ENCODE assay signal across 8 cellular contexts in the genomic region with DNA sequence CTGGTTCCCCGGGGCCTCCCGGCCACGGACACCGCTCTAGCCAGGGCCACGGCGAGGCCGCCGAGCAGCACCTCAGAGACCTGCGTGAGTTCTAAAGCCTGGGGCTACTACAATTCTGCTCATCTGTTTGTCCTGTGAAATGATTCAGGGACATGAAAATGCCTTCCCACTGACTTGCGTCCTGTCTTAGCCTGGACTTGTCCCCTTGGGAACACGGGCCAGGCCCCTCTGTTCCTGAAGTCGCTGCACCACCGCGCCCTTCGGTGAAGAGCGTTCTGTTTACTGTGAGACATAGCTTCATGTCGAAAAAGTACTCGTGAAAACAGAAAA. TPM values are rescaled to one million over a fixed set of nuclear protein-coding genes. Genes with fewer than 3 reads are reported as not detected.
DNase-seq lines count a peak whose midpoint lies in the region; ATAC-seq, FAIRE-seq and TF ChIP-seq lines count a peak whose summit lies in the region.

No MANE protein-coding gene starts in this region.

- H3K4me3 ChIP-seq in astrocyte (ENCODE audit: insufficient read depth, low read depth, low read length), result peak overlapping the region; percentile 54
- peak overlapping the region in 2 of 3 experiments; percentile 31 to 38 for H3K4me3 ChIP-seq in keratinocyte (ENCODE audit: control insufficient read depth in 2 of 3, extremely low read depth in 1 of 3, insufficient read depth in 2 of 3, low read depth in 1 of 3, low read length in 3 of 3)

- H3K79me2 ChIP-seq in astrocyte (ENCODE audit: insufficient read depth, low read length) (no peaks in the 10 kb centered on the region), keratinocyte (ENCODE audit: control insufficient read depth, insufficient read depth, low read length) (no peaks in the 10 kb centered on the region)

- ATAC-seq in stimulated activated naive CD8-positive, alpha-beta T cell treated with anti-CD3 and anti-CD28 coated beads, Interleukin-15, amount 100 ng/mL, for 72 hours, result no peak
- no peak for ATAC-seq in HG03432 (IDR thresholded peaks at IDR 0.05; ENCODE audit: unreplicated experiment)

- TF ChIP-seq CTCF in astrocyte (IDR thresholded peaks at IDR 0.05; ENCODE audit: insufficient read depth, low read depth, low read length) (no peak), keratinocyte (optimal IDR thresholded peaks at IDR 0.05 in 1 of 3, IDR thresholded peaks at IDR 0.05 in 1 of 3, conservative IDR thresholded peaks at IDR 0.05 in 1 of 3; ENCODE audit: extremely low read depth in 1 of 3, insufficient read depth in 2 of 3, low read length in 3 of 3) (no peak)

- dilution Hi-C loops in keratinocyte (cut with MboI; ENCODE audit: extremely low pct_ligation_motif_present, low sequenced_read_pairs), result no loop called here

- peak overlapping the region; percentile 90 for H3K4me2 ChIP-seq in astrocyte (ENCODE audit: low read length)
- peak overlapping the region; percentile 58 for H3K4me2 ChIP-seq in keratinocyte (ENCODE audit: control insufficient read depth, extremely low read depth, insufficient read depth, low read depth, low read length)

- FAIRE-seq in astrocyte (lab: Jason Lieb, UNC) (no peak), keratinocyte (lab: Jason Lieb, UNC) (no peak)

- no peak overlapping the region for H3K4me3 Mint-ChIP-seq in T-helper 1 cell treated with Interleukin-12 subunit alpha and Interleukin-12 subunit beta and Interleukin-4 antibody, amounts not matched to agents 30 μg/mL and 1 μg/mL, for 36 hours
- H3K4me3 Mint-ChIP-seq in astrocyte (ENCODE audit: unreplicated experiment), result no peak overlapping the region
- peak overlapping the region; percentile 74 to 75 for H3K4me3 Mint-ChIP-seq in stimulated activated naive CD8-positive, alpha-beta T cell treated with anti-CD3 and anti-CD28 coated beads, Interleukin-15, amount 100 ng/mL, for 72 hours

- H2AFZ ChIP-seq in astrocyte (ENCODE audit: low read depth, low read length) (peak overlapping the region; percentile 61), keratinocyte (ENCODE audit: control insufficient read depth, low read length) (peak overlapping the region; percentile 22)

- no peaks in the 10 kb centered on the region for H3K9me1 ChIP-seq in keratinocyte (ENCODE audit: control insufficient read depth, extremely low read depth, insufficient read depth, low read length)

- H3K4me1 ChIP-seq in astrocyte (ENCODE audit: insufficient read depth, low read length) (peaks cover 22% of the 10 kb centered on the region), keratinocyte (ENCODE audit: control insufficient read depth, extremely low read depth, insufficient read depth, low read length) (no peaks in the 10 kb centered on the region)

- no peaks in the 10 kb centered on the region for H3K27me3 ChIP-seq in astrocyte (ENCODE audit: insufficient read depth, low read length)
- H3K27me3 ChIP-seq in keratinocyte (ENCODE audit: control insufficient read depth, extremely low read depth, insufficient read depth, low read length), result no peaks in the 10 kb centered on the region

- no peaks in the 10 kb centered on the region for H3K36me3 ChIP-seq in astrocyte (ENCODE audit: insufficient read depth, low read length)
- peaks cover 0 to 8% of the 10 kb centered on the region in 2 experiments for H3K36me3 ChIP-seq in keratinocyte (ENCODE audit: control insufficient read depth in 2 of 2, extremely low read depth in 1 of 2, insufficient read depth in 2 of 2, low read length in 2 of 2)

- H4K20me1 ChIP-seq in astrocyte (ENCODE audit: insufficient read depth, low read length), result no peaks in the 10 kb centered on the region
- no peaks in the 10 kb centered on the region for H4K20me1 ChIP-seq in keratinocyte (ENCODE audit: control insufficient read depth, extremely low read depth, insufficient read depth, low read length)

- no peak overlapping the region for H3K27ac ChIP-seq in astrocyte (ENCODE audit: low read depth, low read length)
- no peak overlapping the region for H3K27ac ChIP-seq in keratinocyte (ENCODE audit: control insufficient read depth, insufficient read depth, low read length)

- peak overlapping the region; percentile 55 for H3K27ac Mint-ChIP-seq in T-helper 1 cell treated with Interleukin-12 subunit alpha and Interleukin-12 subunit beta and Interleukin-4 antibody, amounts not matched to agents 30 μg/mL and 1 μg/mL, for 36 hours
- H3K27ac Mint-ChIP-seq in astrocyte (ENCODE audit: unreplicated experiment), result no peak overlapping the region
- H3K27ac Mint-ChIP-seq in stimulated activated naive CD8-positive, alpha-beta T cell treated with anti-CD3 and anti-CD28 coated beads, Interleukin-15, amount 100 ng/mL, for 72 hours, result peak overlapping the region; percentile 52 to 67

- peak overlapping the region; percentile 59 for H3K9ac ChIP-seq in astrocyte (ENCODE audit: low read length)
- H3K9ac ChIP-seq in keratinocyte (ENCODE audit: control insufficient read depth, extremely low read depth, insufficient read depth, low read length), result peak overlapping the region; percentile 60

- H3K36me3 Mint-ChIP-seq in T-helper 1 cell treated with Interleukin-12 subunit alpha and Interleukin-12 subunit beta and Interleukin-4 antibody, amounts not matched to agents 30 μg/mL and 1 μg/mL, for 36 hours (ENCODE audit: low read depth), result peaks cover 14% of the 10 kb centered on the region
- H3K36me3 Mint-ChIP-seq in astrocyte (ENCODE audit: low read depth, unreplicated experiment), result peaks cover 4% of the 10 kb centered on the region

- peaks cover 19% of the 10 kb centered on the region for H3K4me1 Mint-ChIP-seq in T-helper 1 cell treated with Interleukin-12 subunit alpha and Interleukin-12 subunit beta and Interleukin-4 antibody, amounts not matched to agents 30 μg/mL and 1 μg/mL, for 36 hours (ENCODE audit: low read depth)
- H3K4me1 Mint-ChIP-seq in astrocyte (ENCODE audit: low read depth, unreplicated experiment), result peaks cover 5% of the 10 kb centered on the region
- peaks cover 35% of the 10 kb centered on the region for H3K4me1 Mint-ChIP-seq in stimulated activated naive CD8-positive, alpha-beta T cell treated with anti-CD3 and anti-CD28 coated beads, Interleukin-15, amount 100 ng/mL, for 72 hours

- no peaks in the 10 kb centered on the region for H3K27me3 Mint-ChIP-seq in T-helper 1 cell treated with Interleukin-12 subunit alpha and Interleukin-12 subunit beta and Interleukin-4 antibody, amounts not matched to agents 30 μg/mL and 1 μg/mL, for 36 hours (ENCODE audit: low read depth)
- peaks cover 2% of the 10 kb centered on the region for H3K27me3 Mint-ChIP-seq in astrocyte (ENCODE audit: low read depth, unreplicated experiment)
- H3K27me3 Mint-ChIP-seq in stimulated activated naive CD8-positive, alpha-beta T cell treated with anti-CD3 and anti-CD28 coated beads, Interleukin-15, amount 100 ng/mL, for 72 hours, result peaks cover 22% of the 10 kb centered on the region

- DNase-seq in T-helper 1 cell (no peak), astrocyte (ENCODE audit: low read depth) (no peak), keratinocyte (ENCODE audit: low read depth, low spot score) (no peak), AG08395 (ENCODE audit: low spot score) (no peak), Ammon's horn (ENCODE audit: low spot score) (no peak)
- DNase-seq in stimulated activated naive CD8-positive, alpha-beta T cell treated with anti-CD3 and anti-CD28 coated beads, Interleukin-15, amount 100 ng/mL, for 72 hours, result no peak

- H3K9me3 ChIP-seq in astrocyte (ENCODE audit: insufficient read depth, low read depth, low read length) (no peaks in the 10 kb centered on the region), keratinocyte (ENCODE audit: control insufficient read depth, low read depth, low read length) (no peaks in the 10 kb centered on the region)

- H3K9me3 Mint-ChIP-seq in T-helper 1 cell treated with Interleukin-12 subunit alpha and Interleukin-12 subunit beta and Interleukin-4 antibody, amounts not matched to agents 30 μg/mL and 1 μg/mL, for 36 hours, result no peaks in the 10 kb centered on the region
- H3K9me3 Mint-ChIP-seq in astrocyte (ENCODE audit: unreplicated experiment), result no peaks in the 10 kb centered on the region
- no peaks in the 10 kb centered on the region for H3K9me3 Mint-ChIP-seq in stimulated activated naive CD8-positive, alpha-beta T cell treated with anti-CD3 and anti-CD28 coated beads, Interleukin-15, amount 100 ng/mL, for 72 hours

RNA-seq across cellular contexts. Expression of a gene that starts 11.9 kb away (rescaled TPM):
- total RNA-seq in astrocyte, result 13.5 and 16.8 TPM in 2 replicates
- 16.2 to 23.5 TPM (median 20.8 TPM) in 3 replicates for polyA plus RNA-seq in keratinocyte
- 15.4 TPM for polyA plus RNA-seq in keratinocyte (2011; ENCODE audit: low read depth)
- polyA plus RNA-seq in keratinocyte (2011; cell fraction: cytosol; rRNA removed), result 26.7 and 33.2 TPM in 2 replicates
- 17.2 and 19.1 TPM in 2 replicates for polyA plus RNA-seq in keratinocyte (2011; cell fraction: nucleus; rRNA removed)
- polyA plus RNA-seq in keratinocyte (2012; ENCODE audit: low replicate concordance), result 13.9 and 22.3 TPM in 2 replicates
- polyA minus RNA-seq in keratinocyte, result 7.3 to 10.8 TPM (median 10.8 TPM) in 3 replicates
- 7.7 TPM for polyA minus RNA-seq in keratinocyte (2011; cell fraction: cytosol; rRNA and poly(A)+ RNA removed)
- 3.8 and 5.0 TPM in 2 replicates for polyA minus RNA-seq in keratinocyte (2011; cell fraction: nucleus; rRNA and poly(A)+ RNA removed)

RNA-seq across cellular contexts. Expression of a gene that starts 12.6 kb away (rescaled TPM):
- 84.2 and 86.7 TPM in 2 replicates for total RNA-seq in astrocyte
- polyA plus RNA-seq in keratinocyte, result 27.9 to 42.3 TPM (median 34.3 TPM) in 3 replicates
- polyA plus RNA-seq in keratinocyte (2011; ENCODE audit: low read depth), result 26.0 TPM
- 22.9 and 23.0 TPM in 2 replicates for polyA plus RNA-seq in keratinocyte (2011; cell fraction: cytosol; rRNA removed)
- polyA plus RNA-seq in keratinocyte (2011; cell fraction: nucleus; rRNA removed), result 99.9 and 107 TPM in 2 replicates
- 28.9 and 40.9 TPM in 2 replicates for polyA plus RNA-seq in keratinocyte (2012; ENCODE audit: low replicate concordance)
- 37.0 to 46.2 TPM (median 43.8 TPM) in 3 replicates for polyA minus RNA-seq in keratinocyte
- 85.8 TPM for polyA minus RNA-seq in keratinocyte (2011; cell fraction: cytosol; rRNA and poly(A)+ RNA removed)
- 102 and 185 TPM in 2 replicates for polyA minus RNA-seq in keratinocyte (2011; cell fraction: nucleus; rRNA and poly(A)+ RNA removed)

RNA-seq across cellular contexts. Expression of a gene that starts 25.6 kb away (rescaled TPM):
- 3.1 and 3.2 TPM in 2 replicates for total RNA-seq in astrocyte
- 0.50 to 1.4 TPM (median 1.2 TPM) in 3 replicates for polyA plus RNA-seq in keratinocyte
- 0.16 TPM for polyA plus RNA-seq in keratinocyte (2011; ENCODE audit: low read depth)
- 0.35 and 0.65 TPM in 2 replicates for polyA plus RNA-seq in keratinocyte (2011; cell fraction: cytosol; rRNA removed)
- 2.5 and 3.4 TPM in 2 replicates for polyA plus RNA-seq in keratinocyte (2011; cell fraction: nucleus; rRNA removed)
- polyA plus RNA-seq in keratinocyte (2012; ENCODE audit: low replicate concordance), result 0.55 and 1.5 TPM in 2 replicates
- 1.1 to 2.2 TPM (median 1.8 TPM) in 3 replicates for polyA minus RNA-seq in keratinocyte
- polyA minus RNA-seq in keratinocyte (2011; cell fraction: cytosol; rRNA and poly(A)+ RNA removed), result 1.3 TPM
- 1.2 and 1.3 TPM in 2 replicates for polyA minus RNA-seq in keratinocyte (2011; cell fraction: nucleus; rRNA and poly(A)+ RNA removed)

RNA-seq across cellular contexts. Expression of a gene that starts 25.9 kb away (rescaled TPM):
- total RNA-seq in astrocyte, result 19.9 and 23.4 TPM in 2 replicates
- 7.6 to 9.8 TPM (median 8.9 TPM) in 3 replicates for polyA plus RNA-seq in keratinocyte
- 23.1 TPM for polyA plus RNA-seq in keratinocyte (2011; ENCODE audit: low read depth)
- polyA plus RNA-seq in keratinocyte (2011; cell fraction: cytosol; rRNA removed), result 3.9 and 4.2 TPM in 2 replicates
- polyA plus RNA-seq in keratinocyte (2011; cell fraction: nucleus; rRNA removed), result 33.4 and 35.2 TPM in 2 replicates
- polyA plus RNA-seq in keratinocyte (2012; ENCODE audit: low replicate concordance), result 6.6 and 8.9 TPM in 2 replicates
- 26.3 to 41.6 TPM (median 28.7 TPM) in 3 replicates for polyA minus RNA-seq in keratinocyte
- polyA minus RNA-seq in keratinocyte (2011; cell fraction: cytosol; rRNA and poly(A)+ RNA removed), result 3.5 TPM
- 19.8 and 22.7 TPM in 2 replicates for polyA minus RNA-seq in keratinocyte (2011; cell fraction: nucleus; rRNA and poly(A)+ RNA removed)

Comparison
In these comparisons a context has a peak if more than half of its experiments do, and no peak if none do; other contexts are left out.
1. H3K4me3 Mint-ChIP-seq: peak in stimulated activated naive CD8-positive, alpha-beta T cell treated with anti-CD3 and anti-CD28 coated beads, Interleukin-15, amount 100 ng/mL, for 72 hours (2 of 2); none in T-helper 1 cell treated with Interleukin-12 subunit alpha and Interleukin-12 subunit beta and Interleukin-4 antibody, amounts not matched to agents 30 μg/mL and 1 μg/mL, for 36 hours (single experiment) and astrocyte (single experiment).